Comparison of ENCODE assay signal across 16 cellular contexts in the genomic region with DNA sequence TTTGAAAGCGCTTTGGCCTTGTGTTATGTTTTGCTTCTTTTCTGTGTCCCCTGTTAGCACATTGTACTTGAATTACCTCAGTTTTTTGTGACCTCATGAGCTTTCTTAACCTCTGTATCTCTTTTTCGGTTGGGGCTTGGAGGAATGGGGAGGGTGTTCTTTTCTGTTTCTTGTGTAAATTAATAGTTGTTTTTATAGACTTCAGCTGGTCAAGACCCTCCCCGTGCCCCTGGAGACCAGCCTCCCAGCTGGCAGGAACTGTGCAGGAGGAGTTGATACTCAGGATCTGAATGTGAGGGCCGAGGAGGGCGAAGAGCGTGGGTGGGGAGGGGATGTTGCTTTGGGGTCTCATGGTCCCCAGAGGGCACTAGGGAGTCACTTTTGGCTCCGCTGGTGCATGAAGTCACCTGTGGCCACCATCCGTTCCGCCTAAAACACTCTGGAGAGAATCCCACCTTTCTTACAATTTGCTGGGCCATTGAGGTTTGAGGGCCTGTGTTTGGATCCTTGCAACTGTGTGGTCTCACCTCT. TPM values are rescaled to one million over a fixed set of nuclear protein-coding genes. Genes with fewer than 3 reads are reported as not detected.
DNase-seq lines count a peak whose midpoint lies in the region; ATAC-seq and TF ChIP-seq lines count a peak whose summit lies in the region.
"Had no signal": no experiment of that assay in that cellular context is flagged by ENCODE, and none has a peak within 500 bp of the region (broad histone marks: within the 10 kb centered on the region; RNA-seq: fewer than 3 reads in every experiment).

No MANE protein-coding gene starts in this region.

- DNase-seq in DMS79 treated with DMSO at 0.1 percent for 48 hours (lab: John Stamatoyannopoulos, UW) (peak; percentile 59), DMS79 (lab: John Stamatoyannopoulos, UW) (no peak), WERI-Rb-1 (no peak), iPS DF 6.9 (ENCODE audit: low read depth, low spot score) (peak; percentile 29), thoracic aorta (ENCODE audit: low spot score) (no peak), NCI-H2029 (lab: John Stamatoyannopoulos, UW) (no peak), CD1c-positive myeloid dendritic cell (ENCODE audit: extremely low spot score) (no peak), NCI-H1694 (lab: John Stamatoyannopoulos, UW) (no peak)
- DNase-seq: activated CD8-positive, alpha-beta T cell treated with anti-CD3 and anti-CD28 coated beads for 36 hours; activated gamma-delta T cell; effector memory CD8-positive, alpha-beta T cell; foreskin keratinocyte; Kasumi-1; NCI-H187; SHP77 treated with DMSO at 0.1 percent for 48 hours; stimulated activated CD4-positive, alpha-beta T cell treated with anti-CD3 and anti-CD28 coated beads, Interleukin-4, amount 100 ng/mL, for 1 hour had no signal

- H3K36me3 ChIP-seq in WERI-Rb-1 (no peaks in the 10 kb centered on the region), iPS DF 6.9 (ENCODE audit: control insufficient read depth, insufficient read depth, low read length) (no peaks in the 10 kb centered on the region), thoracic aorta (peaks cover 74% of the 10 kb centered on the region)

- H3K4me1 ChIP-seq in iPS DF 6.9 (ENCODE audit: control insufficient read depth, insufficient read depth, low read length) (peaks cover 2% of the 10 kb centered on the region; the same call in 1 of the 2 replicates), thoracic aorta (ENCODE audit: control insufficient read depth in 1 of 2, low read depth in 2 of 2) (peaks cover 33 to 56% of the 10 kb centered on the region in 2 donors)
- H3K4me1 ChIP-seq: foreskin keratinocyte had no signal

- no peaks in the 10 kb centered on the region for H3K27me3 ChIP-seq in WERI-Rb-1 (ENCODE audit: insufficient read depth, low read depth, severe bottlenecking)
- no peaks in the 10 kb centered on the region for H3K27me3 ChIP-seq in iPS DF 6.9 (ENCODE audit: control insufficient read depth, insufficient read depth, low read length)
- no peaks in the 10 kb centered on the region for H3K27me3 ChIP-seq in thoracic aorta (replicated peaks; ENCODE audit: insufficient read depth)
- H3K27me3 ChIP-seq: foreskin keratinocyte had no signal

- no peak overlapping the region for H3K27ac ChIP-seq in WERI-Rb-1
- H3K27ac ChIP-seq in iPS DF 6.9 (ENCODE audit: low read length), result no peak overlapping the region
- peak overlapping the region; percentile 59 to 69 for H3K27ac ChIP-seq in thoracic aorta
- H3K27ac ChIP-seq: foreskin keratinocyte had no signal

- TF ChIP-seq CTCF in WERI-Rb-1 (IDR thresholded peaks at IDR 0.05; ENCODE audit: low read depth, low read length), result peak; percentile 50
- TF ChIP-seq CTCF in thoracic aorta (IDR thresholded peaks at IDR 0.05), result no peak

- no CpG with 5 or more reads among the region's 9 CpGs for WGBS in iPS DF 6.9 (ENCODE audit: insufficient coverage, insufficient read length)

- H3K9me3 ChIP-seq in WERI-Rb-1 (ENCODE audit: severe bottlenecking) (no peaks in the 10 kb centered on the region), iPS DF 6.9 (ENCODE audit: control insufficient read depth, insufficient read depth, low read length) (no peaks in the 10 kb centered on the region), thoracic aorta (no peaks in the 10 kb centered on the region)

- H3K4me3 ChIP-seq in WERI-Rb-1 (ENCODE audit: low read depth, low read length) (no peak overlapping the region), iPS DF 6.9 (ENCODE audit: low read length) (no peak overlapping the region), thoracic aorta (no peak overlapping the region)

- ATAC-seq in thoracic aorta (ENCODE audit: insufficient number of reproducible peaks, low FRiP score, low read depth), result no peak
- ATAC-seq: activated CD8-positive, alpha-beta T cell treated with anti-CD3 and anti-CD28 coated beads for 36 hours; effector memory CD8-positive, alpha-beta T cell; foreskin keratinocyte had no signal

RNA-seq across cellular contexts. Expression of a gene that starts 44.3 kb away (rescaled TPM):
- 1,000 to 10,000 TPM in 1 of 2 donors, 100 to 1,000 TPM in 1; 583 to 1,213 TPM for total RNA-seq in thoracic aorta
- total RNA-seq: activated CD8-positive, alpha-beta T cell treated with anti-CD3 and anti-CD28 coated beads for 36 hours; foreskin keratinocyte had no signal

Comparison
In these comparisons a context has a peak if more than half of its experiments do, and no peak if none do; other contexts are left out.
1. DNase-seq: peak in DMS79 treated with DMSO at 0.1 percent for 48 hours (single experiment) and iPS DF 6.9 (single experiment); none in DMS79 (single experiment), WERI-Rb-1 (single experiment), thoracic aorta (single experiment), NCI-H2029 (single experiment), CD1c-positive myeloid dendritic cell (single experiment) and NCI-H1694 (single experiment).
2. H3K27ac ChIP-seq: peak in thoracic aorta (2 of 2); none in WERI-Rb-1 (single experiment) and iPS DF 6.9 (single experiment).